ENCODE assay signal across 30 cellular contexts in the genomic region with DNA sequence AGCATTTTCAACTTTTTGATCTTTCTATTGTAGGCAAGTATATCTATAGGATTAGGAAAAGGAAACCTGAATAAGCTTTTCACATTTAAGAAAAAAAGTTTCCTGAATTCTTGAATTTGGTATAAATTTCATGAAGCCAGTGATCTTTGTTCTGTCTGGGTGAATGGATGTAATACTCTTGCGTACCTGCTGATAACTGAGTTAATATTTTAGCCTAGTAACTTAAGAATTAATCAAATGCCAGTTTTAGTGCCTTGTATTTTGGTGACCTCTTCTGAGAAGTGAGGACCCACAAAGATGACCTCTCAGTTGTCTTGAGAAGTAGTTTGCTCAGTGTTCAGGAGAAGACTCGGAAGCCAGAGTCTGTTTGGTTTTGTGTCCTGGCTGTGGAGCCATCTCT.
"Had no signal": no experiment of that assay in that cellular context is flagged by ENCODE, and none has a peak within 500 bp of the region (broad histone marks: within the 10 kb centered on the region; RNA-seq: fewer than 3 reads in every experiment).

No MANE protein-coding gene starts in this region.

- FAIRE-seq: frontal cortex had no signal

- H3K27me3 ChIP-seq: ascending aorta, breast epithelium, cardiac muscle cell, colonic mucosa had no signal

- H3K9me3 ChIP-seq: ascending aorta, breast epithelium, colonic mucosa had no signal

- H3K9me3 Mint-ChIP-seq: activated CD4-positive, alpha-beta memory T cell treated with anti-CD3 and anti-CD28 coated beads, Interleukin-2, amount 10 ng/mL, durations not matched to agents 7 days and 5 days; activated CD4-positive, alpha-beta T cell treated with anti-CD3 and anti-CD28 coated beads, Interleukin-2, amount 10 ng/mL, durations not matched to agents 7 days and 5 days; activated naive CD4-positive, alpha-beta T cell treated with anti-CD3 and anti-CD28 coated beads, Interleukin-2, amount 10 ng/mL, durations not matched to agents 7 days and 5 days; activated naive CD4-positive, alpha-beta T cell treated with anti-CD3 and anti-CD28 coated beads, Interleukin-2, amount 50 U/mL, for 72 hours; activated naive CD8-positive, alpha-beta T cell treated with anti-CD3 and anti-CD28 coated beads, Interleukin-2, amount 10 ng/mL, durations not matched to agents 7 days and 5 days; activated T-cell treated with anti-CD3 and anti-CD28 coated beads, Interleukin-2, amount 50 U/mL, for 4 hours; activated T-helper 1 cell treated with anti-CD3 and anti-CD28 coated beads, Interleukin-12 subunit alpha, Interleukin-12 subunit beta, Interleukin-2, Interleukin-4 antibody, amounts not matched to agents 30 ng/mL and 10 ng/mL and 1 ng/mL, durations not matched to agents 14 hours and 24 hours and 36 hours; brain; T-cell had no signal

- DNase-seq: activated CD4-positive, alpha-beta memory T cell treated with anti-CD3 and anti-CD28 coated beads, Interleukin-2, amount 10 ng/mL, durations not matched to agents 7 days and 5 days; activated CD4-positive, alpha-beta T cell treated with anti-CD3 and anti-CD28 coated beads for 36 hours; activated CD4-positive, alpha-beta T cell treated with anti-CD3 and anti-CD28 coated beads, Interleukin-2, amount 10 ng/mL, durations not matched to agents 7 days and 5 days; activated CD4-positive, alpha-beta T cell treated with anti-CD3 and anti-CD28 coated beads, Interleukin-2, amount 50 U/mL, for 4 hours; activated CD4-positive, CD25-positive, alpha-beta regulatory T cell; activated CD4-positive, CD25-positive, alpha-beta regulatory T cell treated with anti-CD3 and anti-CD28 coated beads, Interleukin-2, amount 50 U/mL, for 72 hours; activated CD8-positive, alpha-beta memory T cell treated with anti-CD3 and anti-CD28 coated beads, Interleukin-2, amount 50 U/mL, for 48 hours; activated gamma-delta T cell; activated naive CD4-positive, alpha-beta T cell; activated naive CD4-positive, alpha-beta T cell treated with anti-CD3 and anti-CD28 coated beads, Interleukin-2, amount 10 ng/mL, durations not matched to agents 7 days and 5 days; activated naive CD8-positive, alpha-beta T cell treated with anti-CD3 and anti-CD28 coated beads, Interleukin-2, amount 10 ng/mL, durations not matched to agents 7 days and 5 days; activated T-cell treated with anti-CD3 and anti-CD28 coated beads for 4 hours; activated T-cell treated with anti-CD3 and anti-CD28 coated beads, Interleukin-2, amount 50 U/mL, for 4 hours; central memory CD4-positive, alpha-beta T cell; cerebellar nuclear complex; colonic mucosa; effector CD8-positive, alpha-beta T cell; foreskin fibroblast; head of caudate nucleus; SW 1271; T-cell; T-helper 2 cell had no signal

- H3K27me3 Mint-ChIP-seq: activated CD4-positive, alpha-beta memory T cell treated with anti-CD3 and anti-CD28 coated beads, Interleukin-2, amount 10 ng/mL, durations not matched to agents 7 days and 5 days; activated CD4-positive, alpha-beta T cell treated with anti-CD3 and anti-CD28 coated beads for 36 hours; activated CD4-positive, alpha-beta T cell treated with anti-CD3 and anti-CD28 coated beads, Interleukin-2, amount 10 ng/mL, durations not matched to agents 7 days and 5 days; activated naive CD4-positive, alpha-beta T cell treated with anti-CD3 and anti-CD28 coated beads, Interleukin-2, amount 10 ng/mL, durations not matched to agents 7 days and 5 days; activated naive CD8-positive, alpha-beta T cell treated with anti-CD3 and anti-CD28 coated beads, Interleukin-2, amount 10 ng/mL, durations not matched to agents 7 days and 5 days; brain; T-cell had no signal

- H3K27ac ChIP-seq: ascending aorta, breast epithelium, cardiac muscle cell, colonic mucosa had no signal

- H3K4me3 ChIP-seq: ascending aorta, breast epithelium, cardiac muscle cell, colonic mucosa had no signal

- H3K4me1 Mint-ChIP-seq: activated naive CD4-positive, alpha-beta T cell treated with anti-CD3 and anti-CD28 coated beads, Interleukin-2, amount 10 ng/mL, durations not matched to agents 7 days and 5 days had no signal

- ATAC-seq: activated CD4-positive, alpha-beta T cell treated with anti-CD3 and anti-CD28 coated beads for 36 hours; activated naive CD4-positive, alpha-beta T cell treated with anti-CD3 and anti-CD28 coated beads, Interleukin-2, amount 50 U/mL, for 72 hours; activated T-cell treated with anti-CD3 and anti-CD28 coated beads, Interleukin-2, amount 50 U/mL, for 4 hours; esophagus mucosa; T-cell had no signal

- H3K4me3 Mint-ChIP-seq: activated CD4-positive, alpha-beta memory T cell treated with anti-CD3 and anti-CD28 coated beads, Interleukin-2, amount 10 ng/mL, durations not matched to agents 7 days and 5 days; activated CD4-positive, alpha-beta T cell treated with anti-CD3 and anti-CD28 coated beads for 36 hours; activated CD4-positive, alpha-beta T cell treated with anti-CD3 and anti-CD28 coated beads, Interleukin-2, amount 10 ng/mL, durations not matched to agents 7 days and 5 days; activated naive CD4-positive, alpha-beta T cell treated with anti-CD3 and anti-CD28 coated beads, Interleukin-2, amount 10 ng/mL, durations not matched to agents 7 days and 5 days; activated naive CD8-positive, alpha-beta T cell treated with anti-CD3 and anti-CD28 coated beads, Interleukin-2, amount 10 ng/mL, durations not matched to agents 7 days and 5 days; activated T-cell treated with anti-CD3 and anti-CD28 coated beads, Interleukin-2, amount 50 U/mL, for 4 hours; activated T-helper 1 cell treated with anti-CD3 and anti-CD28 coated beads, Interleukin-12 subunit alpha, Interleukin-12 subunit beta, Interleukin-2, Interleukin-4 antibody, amounts not matched to agents 30 ng/mL and 10 ng/mL and 1 ng/mL, durations not matched to agents 14 hours and 24 hours and 36 hours; brain; T-cell had no signal

- H3K4me1 ChIP-seq: ascending aorta, breast epithelium, colonic mucosa had no signal

- H3K36me3 ChIP-seq: colonic mucosa had no signal

- H3K27ac Mint-ChIP-seq: activated CD4-positive, alpha-beta memory T cell treated with anti-CD3 and anti-CD28 coated beads, Interleukin-2, amount 10 ng/mL, durations not matched to agents 7 days and 5 days; activated CD4-positive, alpha-beta T cell treated with anti-CD3 and anti-CD28 coated beads, Interleukin-2, amount 10 ng/mL, durations not matched to agents 7 days and 5 days; activated naive CD4-positive, alpha-beta T cell treated with anti-CD3 and anti-CD28 coated beads, Interleukin-2, amount 10 ng/mL, durations not matched to agents 7 days and 5 days; activated naive CD8-positive, alpha-beta T cell treated with anti-CD3 and anti-CD28 coated beads, Interleukin-2, amount 10 ng/mL, durations not matched to agents 7 days and 5 days; activated T-helper 1 cell treated with anti-CD3 and anti-CD28 coated beads, Interleukin-12 subunit alpha, Interleukin-12 subunit beta, Interleukin-2, Interleukin-4 antibody, amounts not matched to agents 30 ng/mL and 10 ng/mL and 1 ng/mL, durations not matched to agents 14 hours and 24 hours and 36 hours had no signal
